In genomic region chr3:159620873-159621272, GRCh38 we compare ENCODE assay signal across 14 cellular contexts.
DNase-seq lines count a peak whose midpoint lies in the region; ATAC-seq and TF ChIP-seq lines count a peak whose summit lies in the region.
"Had no signal": no experiment of that assay in that cellular context is flagged by ENCODE, and none has a peak within 500 bp of the region (broad histone marks: within the 10 kb centered on the region; RNA-seq: fewer than 3 reads in every experiment).

No MANE protein-coding gene starts in this region.

- H3K4me1 ChIP-seq in left ventricle myocardium inferior, result peaks cover 22% of the 10 kb centered on the region

- POLR2A ChIA-PET in activated CD4-positive, alpha-beta memory T cell treated with anti-CD3 and anti-CD28 coated beads, Interleukin-2, amount 10 ng/mL, durations not matched to agents 7 days and 5 days (lab: Charles Lee), result no interaction called here

- CTCF ChIA-PET in activated CD4-positive, alpha-beta memory T cell treated with anti-CD3 and anti-CD28 coated beads, Interleukin-2, amount 10 ng/mL, durations not matched to agents 7 days and 5 days (lab: Charles Lee), result no interaction called here

- H3K27ac Mint-ChIP-seq in activated CD4-positive, alpha-beta memory T cell treated with anti-CD3 and anti-CD28 coated beads, Interleukin-2, amount 10 ng/mL, durations not matched to agents 7 days and 5 days, result no peak overlapping the region
- H3K27ac Mint-ChIP-seq: natural killer cell had no signal

- H3K36me3 ChIP-seq in left ventricle myocardium inferior, result no peaks in the 10 kb centered on the region

- TF ChIP-seq CTCF in left ventricle myocardium inferior (IDR thresholded peaks at IDR 0.05; ENCODE audit: borderline replicate concordance) (no peak), fibroblast of pulmonary artery (IDR thresholded peaks at IDR 0.05; ENCODE audit: low read length, missing control alignments) (no peak)

- H3K4me3 ChIP-seq in left ventricle myocardium inferior (no peak overlapping the region), fibroblast of pulmonary artery (replicated peaks; ENCODE audit: low read depth, low read length) (no peak overlapping the region)

- no peaks in the 10 kb centered on the region for H3K9me3 Mint-ChIP-seq in activated CD4-positive, alpha-beta memory T cell treated with anti-CD3 and anti-CD28 coated beads, Interleukin-2, amount 10 ng/mL, durations not matched to agents 7 days and 5 days
- H3K9me3 Mint-ChIP-seq: brain had no signal

- H3K9me3 ChIP-seq in left ventricle myocardium inferior (replicated peaks), result no peaks in the 10 kb centered on the region

- H3K4me3 Mint-ChIP-seq in activated CD4-positive, alpha-beta memory T cell treated with anti-CD3 and anti-CD28 coated beads, Interleukin-2, amount 10 ng/mL, durations not matched to agents 7 days and 5 days, result no peak overlapping the region
- H3K4me3 Mint-ChIP-seq: brain, natural killer cell had no signal

- DNase-seq in left ventricle myocardium inferior, result no peak
- no peak for DNase-seq in left ventricle myocardium superior
- DNase-seq in SW 1271 (lab: John Stamatoyannopoulos, UW), result peak; percentile 36 to 71
- peak; percentile 66 for DNase-seq in fibroblast of pulmonary artery (ENCODE audit: low read depth)
- DNase-seq in GF-D8 (lab: John Stamatoyannopoulos, UW), result no peak
- no peak for DNase-seq in NCI-H1417 (lab: John Stamatoyannopoulos, UW)
- DNase-seq in cerebellar nuclear complex (lab: John Stamatoyannopoulos, UW), result no peak
- DNase-seq in activated CD4-positive, alpha-beta memory T cell treated with anti-CD3 and anti-CD28 coated beads, Interleukin-2, amount 10 ng/mL, durations not matched to agents 7 days and 5 days, result no peak
- DNase-seq: activated CD4-positive, CD25-positive, alpha-beta regulatory T cell; activated T-cell treated with anti-CD3 and anti-CD28 coated beads, Interleukin-2, amount 50 U/mL, for 1 hour; natural killer cell; NCI-H446 treated with DMSO at 0.1 percent for 48 hours; SIG-M5 had no signal

- H3K27ac ChIP-seq in left ventricle myocardium inferior (replicated peaks), result peak overlapping the region; percentile 79

- H3K4me1 Mint-ChIP-seq in activated CD4-positive, alpha-beta memory T cell treated with anti-CD3 and anti-CD28 coated beads, Interleukin-2, amount 10 ng/mL, durations not matched to agents 7 days and 5 days, result no peaks in the 10 kb centered on the region
- H3K4me1 Mint-ChIP-seq: natural killer cell had no signal

- H3K27me3 ChIP-seq in left ventricle myocardium inferior (ENCODE audit: low read depth), result no peaks in the 10 kb centered on the region

- intact Hi-C loops in left ventricle myocardium inferior (cut with micrococcal nuclease), result no loop called here
- intact Hi-C loops in left ventricle myocardium superior (cut with micrococcal nuclease), result no loop called here

- no peak for ATAC-seq in left ventricle myocardium superior
- ATAC-seq: natural killer cell had no signal

- H3K36me3 Mint-ChIP-seq in activated CD4-positive, alpha-beta memory T cell treated with anti-CD3 and anti-CD28 coated beads, Interleukin-2, amount 10 ng/mL, durations not matched to agents 7 days and 5 days (ENCODE audit: low read depth), result no peaks in the 10 kb centered on the region
- H3K36me3 Mint-ChIP-seq: brain, natural killer cell had no signal

- H3K27me3 Mint-ChIP-seq in activated CD4-positive, alpha-beta memory T cell treated with anti-CD3 and anti-CD28 coated beads, Interleukin-2, amount 10 ng/mL, durations not matched to agents 7 days and 5 days, result no peaks in the 10 kb centered on the region

Comparison
In these comparisons a context has a peak if more than half of its experiments do, and no peak if none do; other contexts are left out.
1. DNase-seq: peak in SW 1271 (2 of 2) and fibroblast of pulmonary artery (single experiment); none in left ventricle myocardium inferior (single experiment), left ventricle myocardium superior (single experiment), GF-D8 (single experiment), NCI-H1417 (0 of 3), cerebellar nuclear complex (0 of 2) and activated CD4-positive, alpha-beta memory T cell treated with anti-CD3 and anti-CD28 coated beads, Interleukin-2, amount 10 ng/mL, durations not matched to agents 7 days and 5 days (single experiment).